ENCODE assay signal across 9 cellular contexts in genomic region chr3:98612996-98613517, GRCh38. TPM values are rescaled to one million over a fixed set of nuclear protein-coding genes. Genes with fewer than 3 reads are reported as not detected.
DNase-seq lines count a peak whose midpoint lies in the region; ATAC-seq lines count a peak whose summit lies in the region.
"Had no signal": no experiment of that assay in that cellular context is flagged by ENCODE, and none has a peak within 500 bp of the region (broad histone marks: within the 10 kb centered on the region; RNA-seq: fewer than 3 reads in every experiment).

No MANE protein-coding gene starts in this region.

- H3K9me3 Mint-ChIP-seq in activated CD4-positive, alpha-beta memory T cell treated with anti-CD3 and anti-CD28 coated beads, Interleukin-2, amount 10 ng/mL, durations not matched to agents 7 days and 5 days: no peaks in the 10 kb centered on the region

- no peak overlapping the region for H3K27ac Mint-ChIP-seq in activated CD4-positive, alpha-beta memory T cell treated with anti-CD3 and anti-CD28 coated beads, Interleukin-2, amount 10 ng/mL, durations not matched to agents 7 days and 5 days
- H3K27ac Mint-ChIP-seq: mesothelial cell of epicardium had no signal

- DNase-seq in RPMI8226: peak; percentile 92
- peak; percentile 56 for DNase-seq in sciatic nerve (ENCODE audit: low spot score)
- DNase-seq in activated CD4-positive, alpha-beta memory T cell treated with anti-CD3 and anti-CD28 coated beads, Interleukin-2, amount 10 ng/mL, durations not matched to agents 7 days and 5 days: no peak
- DNase-seq in middle frontal gyrus (ENCODE audit: extremely low spot score, low spot score): no peak
- DNase-seq in occipital lobe (lab: John Stamatoyannopoulos, UW): no peak
- DNase-seq in NCI-H2196 (lab: John Stamatoyannopoulos, UW; ENCODE audit: unreplicated experiment): no peak

- H3K27me3 Mint-ChIP-seq in activated CD4-positive, alpha-beta memory T cell treated with anti-CD3 and anti-CD28 coated beads, Interleukin-2, amount 10 ng/mL, durations not matched to agents 7 days and 5 days: peaks cover 21% of the 10 kb centered on the region

- no peaks in the 10 kb centered on the region for H3K36me3 Mint-ChIP-seq in activated CD4-positive, alpha-beta memory T cell treated with anti-CD3 and anti-CD28 coated beads, Interleukin-2, amount 10 ng/mL, durations not matched to agents 7 days and 5 days (ENCODE audit: low read depth)
- H3K36me3 Mint-ChIP-seq: mesothelial cell of epicardium had no signal

- H3K4me3 Mint-ChIP-seq in activated CD4-positive, alpha-beta memory T cell treated with anti-CD3 and anti-CD28 coated beads, Interleukin-2, amount 10 ng/mL, durations not matched to agents 7 days and 5 days: no peak overlapping the region
- H3K4me3 Mint-ChIP-seq: mesothelial cell of epicardium had no signal

- ATAC-seq in GM19023 (IDR thresholded peaks at IDR 0.05; ENCODE audit: unreplicated experiment) (peak; percentile 85), HG02885 (IDR thresholded peaks at IDR 0.05; ENCODE audit: poor library complexity, unreplicated experiment) (peak; percentile 59), sciatic nerve (peak; percentile 83)

- H3K4me1 Mint-ChIP-seq in activated CD4-positive, alpha-beta memory T cell treated with anti-CD3 and anti-CD28 coated beads, Interleukin-2, amount 10 ng/mL, durations not matched to agents 7 days and 5 days: no peaks in the 10 kb centered on the region
- H3K4me1 Mint-ChIP-seq: mesothelial cell of epicardium had no signal

- POLR2A ChIA-PET in activated CD4-positive, alpha-beta memory T cell treated with anti-CD3 and anti-CD28 coated beads, Interleukin-2, amount 10 ng/mL, durations not matched to agents 7 days and 5 days (lab: Charles Lee): no interaction called here

- intact Hi-C loops in sciatic nerve (cut with DNase I): no loop called here

- CTCF ChIA-PET in activated CD4-positive, alpha-beta memory T cell treated with anti-CD3 and anti-CD28 coated beads, Interleukin-2, amount 10 ng/mL, durations not matched to agents 7 days and 5 days (lab: Charles Lee): interaction anchor here (0.6 to 1.7 kb wide), 3 partner anchors 9 to 203 kb away, joined by 3 to 8 read pairs (median 4); no protein-coding TSS in a partner anchor

RNA-seq across cellular contexts. Expression of gene CPOX, which starts 19.6 kb away (rescaled TPM):
- total RNA-seq in sciatic nerve: 16.9 TPM
- 10 to 100 TPM; 75.9 to 78.0 TPM for total RNA-seq in activated CD4-positive, alpha-beta memory T cell treated with anti-CD3 and anti-CD28 coated beads, Interleukin-2, amount 10 ng/mL, durations not matched to agents 7 days and 5 days
- total RNA-seq in occipital lobe: 20.3 TPM

Comparison
In these comparisons a context has a peak if more than half of its experiments do, and no peak if none do; other contexts are left out.
1. DNase-seq: peak in RPMI8226 (single experiment) and sciatic nerve (single experiment); none in activated CD4-positive, alpha-beta memory T cell treated with anti-CD3 and anti-CD28 coated beads, Interleukin-2, amount 10 ng/mL, durations not matched to agents 7 days and 5 days (single experiment), middle frontal gyrus (single experiment), occipital lobe (single experiment) and NCI-H2196 (single experiment).
2. Peak in every context shown above with its lines, with median percentiles within 50 percentile points of each other: ATAC-seq.